ENCODE assay signal across 14 cellular contexts in genomic region chr10:120460776-120461175, GRCh38. TPM values are rescaled to one million over a fixed set of nuclear protein-coding genes. Genes with fewer than 3 reads are reported as not detected.
DNase-seq lines count a peak whose midpoint lies in the region; ATAC-seq and TF ChIP-seq lines count a peak whose summit lies in the region.
"Had no signal": no experiment of that assay in that cellular context is flagged by ENCODE, and none has a peak within 500 bp of the region (broad histone marks: within the 10 kb centered on the region; RNA-seq: fewer than 3 reads in every experiment).

No MANE protein-coding gene starts in this region.

- in situ Hi-C loops in GM23248 (cut with MboI): no loop called here

- DNase-seq in GM23248: peak; percentile 98
- peak; percentile 78 to 86 for DNase-seq in SW 1271 (lab: John Stamatoyannopoulos, UW)
- DNase-seq in fibroblast of pulmonary artery (ENCODE audit: low read depth): peak; percentile 84
- DNase-seq in skeletal muscle cell (ENCODE audit: low read depth): peak; percentile 68
- no peak for DNase-seq in activated CD8-positive, alpha-beta memory T cell treated with anti-CD3 and anti-CD28 coated beads for 24 hours
- DNase-seq: activated T-cell treated with anti-CD3 and anti-CD28 coated beads, Interleukin-2, amount 50 U/mL, for 48 hours; DMS53; KBM-7; NCI-H2171 treated with DMSO at 0.1 percent for 48 hours; PC-9 had no signal

- peak overlapping the region; percentile 47 for H3K4me2 ChIP-seq in GM23248 (ENCODE audit: unreplicated experiment)
- H3K4me2 ChIP-seq: PC-9 had no signal

- H3K9ac ChIP-seq in GM23248: peak overlapping the region; percentile 64

- H3F3A ChIP-seq in GM23248 (ENCODE audit: insufficient read depth): peaks cover 47% of the 10 kb centered on the region

- ATAC-seq in GM18517 (IDR thresholded peaks at IDR 0.05; ENCODE audit: unreplicated experiment) (no peak), GM21619 (IDR thresholded peaks at IDR 0.05; ENCODE audit: unreplicated experiment) (no peak)
- no peak for ATAC-seq in activated CD4-positive, CD25-positive, alpha-beta regulatory T cell treated with anti-CD3 and anti-CD28 coated beads, Interleukin-2, amount 50 U/mL, for 24 hours
- ATAC-seq: sciatic nerve had no signal

- peaks cover 54% of the 10 kb centered on the region for H3K79me2 ChIP-seq in GM23248 (ENCODE audit: insufficient read depth)

- H3K27me3 ChIP-seq in GM23248 (replicated peaks; ENCODE audit: insufficient read depth): no peaks in the 10 kb centered on the region

- peak overlapping the region; percentile 92 for H3K27ac ChIP-seq in GM23248
- H3K27ac ChIP-seq: PC-9 had no signal

- no peak overlapping the region for H3K4me3 ChIP-seq in GM23248
- H3K4me3 ChIP-seq in fibroblast of pulmonary artery (replicated peaks; ENCODE audit: low read depth, low read length): no peak overlapping the region
- no peak overlapping the region for H3K4me3 ChIP-seq in skeletal muscle cell (ENCODE audit: low read depth, low read length)
- H3K4me3 ChIP-seq: PC-9 had no signal

- no peak for TF ChIP-seq CTCF in fibroblast of pulmonary artery (IDR thresholded peaks at IDR 0.05; ENCODE audit: low read length, missing control alignments)

- H3K36me3 ChIP-seq in GM23248 (ENCODE audit: low read depth): no peaks in the 10 kb centered on the region

- H3K9me3 ChIP-seq in GM23248 (ENCODE audit: low read depth): no peaks in the 10 kb centered on the region

- peaks cover 47% of the 10 kb centered on the region for H3K4me1 ChIP-seq in GM23248 (ENCODE audit: insufficient read depth)

- H2AFZ ChIP-seq in GM23248: no peak overlapping the region
- H2AFZ ChIP-seq: PC-9 had no signal

- H3K9me2 ChIP-seq in GM23248 (ENCODE audit: insufficient read depth): no peaks in the 10 kb centered on the region

- no peaks in the 10 kb centered on the region for H4K20me1 ChIP-seq in GM23248 (ENCODE audit: insufficient read depth)

RNA-seq across cellular contexts. Expression of gene PLPP4, which starts 3.7 kb away (rescaled TPM):
- total RNA-seq in GM23248 (2014; rRNA removed; shearing (Covaris generic)): 22.5 and 30.0 TPM in 2 replicates
- polyA plus RNA-seq in GM23248 (2016; fragmentation: Nextera tagmentation; extraction: Ambion mirVana): 32.1 and 34.4 TPM in 2 replicates
- total RNA-seq: PC-9 had no signal
